ENCODE assay signal across 1 cellular context in genomic region chr12:53995311-53996187, GRCh38.
TF ChIP-seq lines count a peak whose summit lies in the region.

No MANE protein-coding gene starts in this region.

TF ChIP-seq in K562, 482 proteins besides CTCF, POLR2A, EP300 and RAD21 (continued from another document and continues in another):
- no peak for TF ChIP-seq CTCFL (IDR thresholded peaks at IDR 0.05; ENCODE audit: borderline replicate concordance, insufficient read depth, low read depth, low read length, poor library complexity, severe bottlenecking)
- no peak for TF ChIP-seq IRF9 (tag; IDR thresholded peaks at IDR 0.05)
- peak; percentile 80 for TF ChIP-seq TAF1 (IDR thresholded peaks at IDR 0.05; ENCODE audit: control insufficient read depth, extremely low read depth, insufficient read depth, low read length, severe bottlenecking)
- no peak for TF ChIP-seq ZBTB5 (IDR thresholded peaks at IDR 0.05)
- TF ChIP-seq TRIM25 (IDR thresholded peaks at IDR 0.05; ENCODE audit: borderline replicate concordance) = no peak
- no peak for TF ChIP-seq MCM7 (IDR thresholded peaks at IDR 0.05)
- no peak for TF ChIP-seq PURB (CRISPR knock-in tag; IDR thresholded peaks at IDR 0.05; ENCODE audit: low read depth)
- TF ChIP-seq KAT8 (IDR thresholded peaks at IDR 0.05; ENCODE audit: low read depth) = no peak
- TF ChIP-seq SUPT5H (IDR thresholded peaks at IDR 0.05) = peak; percentile 85
- no peak for TF ChIP-seq GATAD2B (IDR thresholded peaks at IDR 0.05; ENCODE audit: borderline replicate concordance)
- TF ChIP-seq THRA (IDR thresholded peaks at IDR 0.05) = no peak
- TF ChIP-seq ZNF384 (IDR thresholded peaks at IDR 0.05; ENCODE audit: low read depth, low read length) = no peak
- no peak for TF ChIP-seq HNRNPK (IDR thresholded peaks at IDR 0.05; ENCODE audit: low read depth, low read length, poor library complexity, severe bottlenecking)
- no peak for TF ChIP-seq KLF10 (CRISPR knock-in tag; IDR thresholded peaks at IDR 0.05)
- no peak for TF ChIP-seq TCF15 (CRISPR knock-in tag; IDR thresholded peaks at IDR 0.05)
- no peak for TF ChIP-seq PYGO2 (tag; IDR thresholded peaks at IDR 0.05)
- TF ChIP-seq CBX8 (IDR thresholded peaks at IDR 0.05; ENCODE audit: borderline replicate concordance, extremely low read depth, low read depth, low read length, poor library complexity, severe bottlenecking) = no peak
- TF ChIP-seq ZNF318 (IDR thresholded peaks at IDR 0.05; ENCODE audit: borderline replicate concordance in 1 of 2, low read depth in 1 of 2) = no peak
- peak; percentile 56 for TF ChIP-seq PRDM10 (IDR thresholded peaks at IDR 0.05; ENCODE audit: partially characterized antibody)
- TF ChIP-seq SP1 (CRISPR knock-in tag; IDR thresholded peaks at IDR 0.05) = peak; percentile 52; the same call in 1 of the 2 replicates
- TF ChIP-seq NBN (IDR thresholded peaks at IDR 0.05; ENCODE audit: low read depth) = no peak
- no peak for TF ChIP-seq MAFG (tag; conservative IDR thresholded peaks at IDR 0.05)
- no peak for TF ChIP-seq ERF (CRISPR knock-in tag; IDR thresholded peaks at IDR 0.05)
- no peak for TF ChIP-seq MLX (CRISPR knock-in tag; conservative IDR thresholded peaks at IDR 0.05)
- TF ChIP-seq HMGXB4 (CRISPR knock-in tag; IDR thresholded peaks at IDR 0.05) = no peak
- 0 out of 2 replicates have a peak, but pooled peaks have one; percentile 16 for TF ChIP-seq MIER1 (IDR thresholded peaks at IDR 0.05; ENCODE audit: low read depth)
- TF ChIP-seq POLR2AphosphoS2 (IDR thresholded peaks at IDR 0.05; ENCODE audit: low read length) = no peak
- TF ChIP-seq TCF7 (IDR thresholded peaks at IDR 0.05; ENCODE audit: borderline replicate concordance) = no peak
- no peak for TF ChIP-seq SNIP1 (IDR thresholded peaks at IDR 0.05; ENCODE audit: low read depth)
- TF ChIP-seq MYBL2 (IDR thresholded peaks at IDR 0.05; ENCODE audit: low read depth) = no peak
- TF ChIP-seq MYBL2 (CRISPR knock-in tag; IDR thresholded peaks at IDR 0.05; ENCODE audit: borderline replicate concordance) = no peak
